Comparison of ENCODE assay signal across 30 cellular contexts in genomic region chr11:34898474-34898873, GRCh38.
"Had no signal": no experiment of that assay in that cellular context is flagged by ENCODE, and none has a peak within 500 bp of the region (broad histone marks: within the 10 kb centered on the region; RNA-seq: fewer than 3 reads in every experiment).

No MANE protein-coding gene starts in this region.

- H3K4me3 ChIP-seq: coronary artery, dorsolateral prefrontal cortex, esophagus muscularis mucosa, gastrocnemius medialis, heart right ventricle had no signal

- H3K4me3 Mint-ChIP-seq: activated CD4-positive, alpha-beta memory T cell treated with anti-CD3 and anti-CD28 coated beads for 36 hours; activated CD4-positive, alpha-beta T cell treated with anti-CD3 and anti-CD28 coated beads for 36 hours; activated CD4-positive, alpha-beta T cell treated with anti-CD3 and anti-CD28 coated beads, Interleukin-2, amount 10 ng/mL, durations not matched to agents 24 days and 14 days; activated CD8-positive, alpha-beta memory T cell treated with anti-CD3 and anti-CD28 coated beads, Interleukin-2, amount 10 ng/mL, durations not matched to agents 7 days and 5 days; activated CD8-positive, alpha-beta T cell treated with anti-CD3 and anti-CD28 coated beads, Interleukin-2, amount 10 ng/mL, durations not matched to agents 7 days and 5 days; activated naive CD4-positive, alpha-beta T cell treated with anti-CD3 and anti-CD28 coated beads for 36 hours; activated naive CD4-positive, alpha-beta T cell treated with anti-CD3 and anti-CD28 coated beads, Interleukin-2, amount 50 U/mL, for 24 hours; activated naive CD8-positive, alpha-beta T cell treated with anti-CD3 and anti-CD28 coated beads for 36 hours; activated naive CD8-positive, alpha-beta T cell treated with anti-CD3 and anti-CD28 coated beads, Interleukin-2, amount 50 U/mL, for 24 hours; activated T-helper 1 cell treated with anti-CD3 and anti-CD28 coated beads, Interleukin-12 subunit alpha, Interleukin-12 subunit beta, Interleukin-2, Interleukin-4 antibody, amounts not matched to agents 30 ng/mL and 10 ng/mL and 1 ng/mL, durations not matched to agents 14 hours and 24 hours and 36 hours; central memory CD8-positive, alpha-beta T cell; dendritic cell treated with granulocyte-macrophage colony-stimulating factor and Interleukin-4, amounts not matched to agents 40 ng/mL and 50 ng/mL, for 4 days; endodermal cell had no signal

- H3K27me3 Mint-ChIP-seq: activated CD4-positive, alpha-beta memory T cell treated with anti-CD3 and anti-CD28 coated beads for 36 hours; activated CD4-positive, alpha-beta T cell treated with anti-CD3 and anti-CD28 coated beads for 36 hours; activated CD4-positive, alpha-beta T cell treated with anti-CD3 and anti-CD28 coated beads, Interleukin-2, amount 10 ng/mL, durations not matched to agents 24 days and 14 days; activated CD8-positive, alpha-beta memory T cell treated with anti-CD3 and anti-CD28 coated beads, Interleukin-2, amount 10 ng/mL, durations not matched to agents 7 days and 5 days; activated naive CD4-positive, alpha-beta T cell treated with anti-CD3 and anti-CD28 coated beads, Interleukin-2, amount 50 U/mL, for 24 hours; activated naive CD8-positive, alpha-beta T cell treated with anti-CD3 and anti-CD28 coated beads for 36 hours; activated naive CD8-positive, alpha-beta T cell treated with anti-CD3 and anti-CD28 coated beads, Interleukin-2, amount 50 U/mL, for 24 hours; central memory CD8-positive, alpha-beta T cell; dendritic cell treated with granulocyte-macrophage colony-stimulating factor and Interleukin-4, amounts not matched to agents 40 ng/mL and 50 ng/mL, for 4 days had no signal

- ATAC-seq: activated CD4-positive, alpha-beta T cell treated with anti-CD3 and anti-CD28 coated beads for 36 hours; activated CD8-positive, alpha-beta memory T cell treated with anti-CD3 and anti-CD28 coated beads, Interleukin-2, amount 10 ng/mL, durations not matched to agents 7 days and 5 days; activated CD8-positive, alpha-beta T cell treated with anti-CD3 and anti-CD28 coated beads, Interleukin-2, amount 10 ng/mL, durations not matched to agents 7 days and 5 days; activated naive CD8-positive, alpha-beta T cell treated with anti-CD3 and anti-CD28 coated beads, Interleukin-2, amount 50 U/mL, for 24 hours; foreskin keratinocyte; heart right ventricle had no signal

- H3K36me3 ChIP-seq: brain microvascular endothelial cell, esophagus muscularis mucosa, gastrocnemius medialis had no signal

- H3K4me1 Mint-ChIP-seq: activated CD4-positive, alpha-beta T cell treated with anti-CD3 and anti-CD28 coated beads for 36 hours; activated CD4-positive, alpha-beta T cell treated with anti-CD3 and anti-CD28 coated beads, Interleukin-2, amount 10 ng/mL, durations not matched to agents 24 days and 14 days; activated CD8-positive, alpha-beta memory T cell treated with anti-CD3 and anti-CD28 coated beads, Interleukin-2, amount 10 ng/mL, durations not matched to agents 7 days and 5 days; activated naive CD4-positive, alpha-beta T cell treated with anti-CD3 and anti-CD28 coated beads, Interleukin-2, amount 50 U/mL, for 24 hours; activated naive CD8-positive, alpha-beta T cell treated with anti-CD3 and anti-CD28 coated beads for 36 hours; activated naive CD8-positive, alpha-beta T cell treated with anti-CD3 and anti-CD28 coated beads, Interleukin-2, amount 50 U/mL, for 24 hours; endodermal cell had no signal

- H3K4me1 ChIP-seq: foreskin keratinocyte, heart right ventricle had no signal

- H3K27me3 ChIP-seq: brain microvascular endothelial cell, dorsolateral prefrontal cortex, esophagus muscularis mucosa, foreskin keratinocyte, gastrocnemius medialis, heart right ventricle had no signal

- DNase-seq: activated CD4-positive, alpha-beta memory T cell treated with anti-CD3 and anti-CD28 coated beads for 36 hours; activated CD4-positive, alpha-beta T cell treated with anti-CD3 and anti-CD28 coated beads for 36 hours; activated CD4-positive, CD25-positive, alpha-beta regulatory T cell; activated CD4-positive, CD25-positive, alpha-beta regulatory T cell treated with anti-CD3 and anti-CD28 coated beads, Interleukin-2, amount 50 U/mL, for 72 hours; activated CD8-positive, alpha-beta memory T cell treated with anti-CD3 and anti-CD28 coated beads, Interleukin-2, amount 10 ng/mL, durations not matched to agents 7 days and 5 days; activated CD8-positive, alpha-beta memory T cell treated with anti-CD3 and anti-CD28 coated beads, Interleukin-2, amount 50 U/mL, for 4 hours; activated CD8-positive, alpha-beta T cell treated with anti-CD3 and anti-CD28 coated beads, Interleukin-2, amount 10 ng/mL, durations not matched to agents 7 days and 5 days; activated effector memory CD4-positive, alpha-beta T cell treated with anti-CD3 and anti-CD28 coated beads, Interleukin-2, amount 50 U/mL, for 16 hours; activated naive CD4-positive, alpha-beta T cell treated with anti-CD3 and anti-CD28 coated beads for 36 hours; activated naive CD8-positive, alpha-beta T cell treated with anti-CD3 and anti-CD28 coated beads for 36 hours; activated naive CD8-positive, alpha-beta T cell treated with anti-CD3 and anti-CD28 coated beads, Interleukin-2, amount 50 U/mL, for 24 hours; activated T-cell treated with anti-CD3 and anti-CD28 coated beads, Interleukin-2, amount 50 U/mL, for 1 hour; activated T-cell treated with anti-CD3 and anti-CD28 coated beads, Interleukin-2, amount 50 U/mL, for 48 hours; anterior cingulate cortex; dorsolateral prefrontal cortex; effector memory CD4-positive, alpha-beta T cell; endodermal cell; foreskin keratinocyte; heart right ventricle; T-helper 2 cell had no signal

- H3K27ac Mint-ChIP-seq: activated CD4-positive, alpha-beta memory T cell treated with anti-CD3 and anti-CD28 coated beads for 36 hours; activated CD4-positive, alpha-beta T cell treated with anti-CD3 and anti-CD28 coated beads for 36 hours; activated CD4-positive, alpha-beta T cell treated with anti-CD3 and anti-CD28 coated beads, Interleukin-2, amount 10 ng/mL, durations not matched to agents 24 days and 14 days; activated CD8-positive, alpha-beta memory T cell treated with anti-CD3 and anti-CD28 coated beads, Interleukin-2, amount 10 ng/mL, durations not matched to agents 7 days and 5 days; activated CD8-positive, alpha-beta T cell treated with anti-CD3 and anti-CD28 coated beads, Interleukin-2, amount 10 ng/mL, durations not matched to agents 7 days and 5 days; activated naive CD4-positive, alpha-beta T cell treated with anti-CD3 and anti-CD28 coated beads for 36 hours; activated naive CD4-positive, alpha-beta T cell treated with anti-CD3 and anti-CD28 coated beads, Interleukin-2, amount 50 U/mL, for 24 hours; activated naive CD8-positive, alpha-beta T cell treated with anti-CD3 and anti-CD28 coated beads for 36 hours; activated naive CD8-positive, alpha-beta T cell treated with anti-CD3 and anti-CD28 coated beads, Interleukin-2, amount 50 U/mL, for 24 hours; activated T-helper 1 cell treated with anti-CD3 and anti-CD28 coated beads, Interleukin-12 subunit alpha, Interleukin-12 subunit beta, Interleukin-2, Interleukin-4 antibody, amounts not matched to agents 30 ng/mL and 10 ng/mL and 1 ng/mL, durations not matched to agents 14 hours and 24 hours and 36 hours; activated T-helper 2 cell treated with anti-CD3 and anti-CD28 coated beads, Interferon-gamma antibody, Interleukin-2, Interleukin-4, amounts not matched to agents 10 μg/mL and 5 μg/mL and 100 μg/mL, durations not matched to agents 14 hours and 24 hours and 36 hours; dendritic cell treated with granulocyte-macrophage colony-stimulating factor and Interleukin-4, amounts not matched to agents 40 ng/mL and 50 ng/mL, for 4 days; endodermal cell had no signal

- H3K27ac ChIP-seq: brain microvascular endothelial cell, coronary artery, dorsolateral prefrontal cortex, esophagus muscularis mucosa, foreskin keratinocyte, gastrocnemius medialis, heart right ventricle had no signal
